In genomic region chr1:44406761-44407429, GRCh38 we compare ENCODE assay signal across 8 cellular contexts. TPM values are rescaled to one million over a fixed set of nuclear protein-coding genes. Genes with fewer than 3 reads are reported as not detected.
DNase-seq lines count a peak whose midpoint lies in the region; ATAC-seq lines count a peak whose summit lies in the region.

No MANE protein-coding gene starts in this region.

- peak; percentile 2 for DNase-seq in stimulated activated CD4-positive, alpha-beta T cell treated with anti-CD3 and anti-CD28 coated beads, Interleukin-12 subunit alpha, Interleukin-12 subunit beta, amount 100 ng/mL, for 4 hours
- no peak for DNase-seq in stimulated activated CD4-positive, alpha-beta T cell treated with anti-CD3 and anti-CD28 coated beads, Interleukin-2, amount 100 ng/mL, for 48 hours
- DNase-seq in central memory CD8-positive, alpha-beta T cell (ENCODE audit: low spot score in 2 of 2), result no peak
- peak in 3 of 9 donors; percentile 27 to 36 (median 30) for DNase-seq in naive thymus-derived CD4-positive, alpha-beta T cell
- no peak for DNase-seq in T1000 (lab: John Stamatoyannopoulos, UW)
- no peak for DNase-seq in NCI-H187 (lab: John Stamatoyannopoulos, UW)
- no peak for DNase-seq in HUDEP-2 (lab: John Stamatoyannopoulos, UW; ENCODE audit: unreplicated experiment in 76 of 76)

- peaks cover 22% of the 10 kb centered on the region for H3K4me1 Mint-ChIP-seq in central memory CD8-positive, alpha-beta T cell
- peaks cover 17 to 38% (median 29%) of the 10 kb centered on the region in 7 donors for H3K4me1 Mint-ChIP-seq in naive thymus-derived CD4-positive, alpha-beta T cell

- H3K4me3 Mint-ChIP-seq in central memory CD8-positive, alpha-beta T cell, result peak overlapping the region; percentile 90
- peak overlapping the region; percentile 13 to 95 (median 59) for H3K4me3 Mint-ChIP-seq in naive thymus-derived CD4-positive, alpha-beta T cell

- no peaks in the 10 kb centered on the region for H3K9me3 ChIP-seq in naive thymus-derived CD4-positive, alpha-beta T cell (ENCODE audit: control insufficient read depth in 2 of 3, low read length in 3 of 3)

- H3K27me3 Mint-ChIP-seq in central memory CD8-positive, alpha-beta T cell, result peaks cover 45% of the 10 kb centered on the region
- peaks cover 26 to 51% (median 37%) of the 10 kb centered on the region in 5 donors for H3K27me3 Mint-ChIP-seq in naive thymus-derived CD4-positive, alpha-beta T cell

- POLR2A ChIA-PET in naive thymus-derived CD4-positive, alpha-beta T cell (lab: Charles Lee), result no interaction called here

- no peaks in the 10 kb centered on the region for H3K9me3 Mint-ChIP-seq in central memory CD8-positive, alpha-beta T cell
- peaks cover 0 to 6% (median 0%) of the 10 kb centered on the region in 11 donors for H3K9me3 Mint-ChIP-seq in naive thymus-derived CD4-positive, alpha-beta T cell

- intact Hi-C loops in naive thymus-derived CD4-positive, alpha-beta T cell (cut with micrococcal nuclease), result no loop called here

- H3K4me1 ChIP-seq in naive thymus-derived CD4-positive, alpha-beta T cell (ENCODE audit: control insufficient read depth in 2 of 2, insufficient read depth in 2 of 2, low read length in 2 of 2), result peaks cover 10 to 33% of the 10 kb centered on the region in 2 donors

- H3K4me3 ChIP-seq in naive thymus-derived CD4-positive, alpha-beta T cell (ENCODE audit: low read length), result no peak overlapping the region

- CTCF ChIA-PET in naive thymus-derived CD4-positive, alpha-beta T cell (lab: Charles Lee), result interaction anchor here (0.6 kb wide), 1 partner anchor 12 kb away, joined by 3 read pairs; no protein-coding TSS in a partner anchor

- H3K27me3 ChIP-seq in naive thymus-derived CD4-positive, alpha-beta T cell (ENCODE audit: control insufficient read depth in 2 of 2, insufficient read depth in 2 of 2, low read length in 2 of 2), result peaks cover 25 to 56% of the 10 kb centered on the region in 2 donors

- H3K27ac ChIP-seq in naive thymus-derived CD4-positive, alpha-beta T cell (ENCODE audit: low read depth, low read length), result no peak overlapping the region

- no peak overlapping the region for H3K27ac Mint-ChIP-seq in central memory CD8-positive, alpha-beta T cell (ENCODE audit: low read depth)
- H3K27ac Mint-ChIP-seq in naive thymus-derived CD4-positive, alpha-beta T cell, result peak overlapping the region in 1 of 9 donors; percentile 30

- peak; percentile 11 for ATAC-seq in central memory CD8-positive, alpha-beta T cell (replicated peaks; ENCODE audit: extremely low read depth, poor library complexity, severe bottlenecking)
- ATAC-seq in naive thymus-derived CD4-positive, alpha-beta T cell, result peak; percentile 40
- ATAC-seq in HG03025 (IDR thresholded peaks at IDR 0.05; ENCODE audit: low FRiP score, unreplicated experiment), result no peak

- peaks cover 11% of the 10 kb centered on the region for H3K36me3 Mint-ChIP-seq in central memory CD8-positive, alpha-beta T cell (ENCODE audit: insufficient read depth)
- no peaks in the 10 kb centered on the region for H3K36me3 Mint-ChIP-seq in naive thymus-derived CD4-positive, alpha-beta T cell

- H3K36me3 ChIP-seq in naive thymus-derived CD4-positive, alpha-beta T cell (ENCODE audit: control insufficient read depth in 2 of 3, insufficient read depth in 3 of 3, low read length in 3 of 3), result no peaks in the 10 kb centered on the region

RNA-seq across cellular contexts. Expression of gene RNF220, which starts 1.8 kb away (rescaled TPM):
- 100 to 1,000 TPM in 2 of 5 experiments, 10 to 100 TPM in 3; 84.0 to 127 (median 95.9) TPM for total RNA-seq in naive thymus-derived CD4-positive, alpha-beta T cell
- 100 to 1,000 TPM in 1 of 2 donors, 10 to 100 TPM in 1; 83.1 to 125 TPM for polyA plus RNA-seq in naive thymus-derived CD4-positive, alpha-beta T cell

RNA-seq across cellular contexts. Expression of gene ERI3, which starts 51.8 kb away (rescaled TPM):
- total RNA-seq in naive thymus-derived CD4-positive, alpha-beta T cell, result 10 to 100 TPM; 28.7 to 37.7 (median 36.2) TPM
- polyA plus RNA-seq in naive thymus-derived CD4-positive, alpha-beta T cell, result 10 to 100 TPM; 33.6 to 40.4 TPM
